8 cellular contexts compared by ENCODE assay signal in genomic region chr10:31490858-31491504, GRCh38.
A peak's percentile ranks its signal among the peaks of the same experiment; 100 is the strongest.
DNase-seq lines count a peak whose midpoint lies in the region; ATAC-seq and TF ChIP-seq lines count a peak whose summit lies in the region.

No MANE protein-coding gene starts in this region.

- H3K27me3 ChIP-seq in breast epithelium (no peaks in the 10 kb centered on the region), ascending aorta (no peaks in the 10 kb centered on the region)

- H3K9me3 Mint-ChIP-seq in MCF 10A (ENCODE audit: unreplicated experiment), result peaks cover 11% of the 10 kb centered on the region

- peak; percentile 57 for DNase-seq in MCF 10A (ENCODE audit: unreplicated experiment)
- DNase-seq in breast epithelium (ENCODE audit: low spot score in 2 of 2), result no peak
- DNase-seq in ascending aorta (ENCODE audit: low spot score in 2 of 2), result no peak
- DNase-seq in islet precursor cell, result peak; percentile 52
- no peak for DNase-seq in omental fat pad (ENCODE audit: low spot score)
- no peak for DNase-seq in activated T-cell treated with anti-CD3 and anti-CD28 coated beads for 4 hours
- DNase-seq in NCI-H1694 (lab: John Stamatoyannopoulos, UW), result no peak

- no peak for ATAC-seq in omental fat pad (ENCODE audit: low FRiP score)

- POLR2A ChIA-PET in MCF 10A (lab: Yijun Ruan, JAX), result interaction anchor here (0.6 kb wide), 1 partner anchor 345 kb away, joined by 3 read pairs; no protein-coding TSS in a partner anchor

- CTCF ChIA-PET in MCF 10A (lab: Yijun Ruan, JAX), result interaction anchor here (0.6 to 1.3 kb wide), 7 partner anchors 11 to 742 kb away, joined by 3 to 8 read pairs (median 4); no protein-coding TSS in a partner anchor

- no peak for TF ChIP-seq POLR2A in breast epithelium (IDR thresholded peaks at IDR 0.05)

- H3K9me3 ChIP-seq in breast epithelium (peaks cover 0 to 19% of the 10 kb centered on the region in 2 donors), ascending aorta (peaks cover 2 to 22% of the 10 kb centered on the region in 2 donors)

- H3K4me3 Mint-ChIP-seq in MCF 10A (ENCODE audit: unreplicated experiment), result no peak overlapping the region

- TF ChIP-seq CTCF in MCF 10A (IDR thresholded peaks at IDR 0.05; ENCODE audit: unreplicated experiment) (peak; percentile 58), breast epithelium (IDR thresholded peaks at IDR 0.05) (peak in 1 of 3 donors; percentile 20), LNCAP (IDR thresholded peaks at IDR 0.05) (peak; percentile 70), ascending aorta (IDR thresholded peaks at IDR 0.05) (peak; percentile 4 to 33 (median 5)), omental fat pad (IDR thresholded peaks at IDR 0.05) (no peak)

- no peaks in the 10 kb centered on the region for H3K27me3 Mint-ChIP-seq in MCF 10A (ENCODE audit: insufficient read depth, unreplicated experiment)

- H3K4me3 ChIP-seq in breast epithelium (no peak overlapping the region), ascending aorta (no peak overlapping the region)

- H3K4me1 ChIP-seq in breast epithelium (no peaks in the 10 kb centered on the region), ascending aorta (no peaks in the 10 kb centered on the region)

- no peaks in the 10 kb centered on the region for H3K36me3 Mint-ChIP-seq in MCF 10A (ENCODE audit: insufficient read depth, unreplicated experiment)

- H3K27ac ChIP-seq in breast epithelium (no peak overlapping the region), ascending aorta (no peak overlapping the region)

- BruUV-seq in MCF 10A (replicated peaks; lab: Mats Ljungman, UMichigan), result no TSS peak

- peaks cover 7% of the 10 kb centered on the region for H3K4me1 Mint-ChIP-seq in MCF 10A (ENCODE audit: insufficient read depth, unreplicated experiment)

- intact Hi-C loops in MCF 10A (cut with micrococcal nuclease) (loop anchor here (1.0 to 10.0 kb wide), 6 partner anchors 169 to 764 kb away; partner anchors contain the start of gene ZNF438), breast epithelium (cut with DNase I; ENCODE audit: low total_unique reads) (no loop called here), ascending aorta (cut with DNase I) (no loop called here)

- H3K36me3 ChIP-seq in breast epithelium (no peaks in the 10 kb centered on the region), ascending aorta (peaks cover 0 to 6% of the 10 kb centered on the region in 2 donors)

- H3K27ac Mint-ChIP-seq in MCF 10A (ENCODE audit: low read depth, unreplicated experiment), result no peak overlapping the region

Comparison
In these comparisons a context has a peak if more than half of its experiments do, and no peak if none do; other contexts are left out.
1. DNase-seq: peak in MCF 10A (single experiment) and islet precursor cell (single experiment); none in breast epithelium (0 of 2), ascending aorta (0 of 2), omental fat pad (single experiment), activated T-cell treated with anti-CD3 and anti-CD28 coated beads for 4 hours (single experiment) and NCI-H1694 (single experiment).
2. CTCF ChIP-seq: peak in MCF 10A (single experiment), LNCAP (single experiment) and ascending aorta (3 of 3); none in omental fat pad (0 of 3).